In genomic region chr9:39232123-39232991, GRCh38 we compare ENCODE assay signal across 11 cellular contexts. TPM values are rescaled to one million over a fixed set of nuclear protein-coding genes. Genes with fewer than 3 reads are reported as not detected.
"Had no signal": no experiment of that assay in that cellular context is flagged by ENCODE, and none has a peak within 500 bp of the region (broad histone marks: within the 10 kb centered on the region; RNA-seq: fewer than 3 reads in every experiment).

No MANE protein-coding gene starts in this region.

RNA-seq across cellular contexts. Expression of gene CNTNAP3, which starts 55.6 kb away (rescaled TPM):
- total RNA-seq: activated CD4-positive, alpha-beta memory T cell treated with anti-CD3 and anti-CD28 coated beads for 36 hours; activated CD4-positive, alpha-beta T cell treated with anti-CD3 and anti-CD28 coated beads, Interleukin-2, amount 10 ng/mL, durations not matched to agents 24 days and 14 days; activated CD8-positive, alpha-beta memory T cell treated with anti-CD3 and anti-CD28 coated beads for 36 hours; activated CD8-positive, alpha-beta T cell treated with anti-CD3 and anti-CD28 coated beads for 36 hours; activated naive CD4-positive, alpha-beta T cell treated with anti-CD3 and anti-CD28 coated beads for 36 hours; activated naive CD4-positive, alpha-beta T cell treated with anti-CD3 and anti-CD28 coated beads, Interleukin-2, amount 50 U/mL, for 72 hours; activated naive CD8-positive, alpha-beta T cell treated with anti-CD3 and anti-CD28 coated beads for 36 hours; activated T-cell treated with anti-CD3 and anti-CD28 coated beads, Interleukin-2, amount 50 U/mL, for 4 hours; activated T-cell treated with anti-CD3 and anti-CD28 coated beads, Interleukin-2, amount 50 U/mL, for 72 hours; activated T-helper 1 cell treated with anti-CD3 and anti-CD28 coated beads, Interleukin-12 subunit alpha, Interleukin-12 subunit beta, Interleukin-2, Interleukin-4 antibody, amounts not matched to agents 30 ng/mL and 10 ng/mL and 1 ng/mL, durations not matched to agents 14 hours and 24 hours and 36 hours; activated T-helper 17 cell treated with anti-CD3 and anti-CD28 coated beads, Interleukin-2, amount 50 U/mL, for 72 hours had no signal
